Comparison of ENCODE assay signal across 10 cellular contexts in the genomic region with DNA sequence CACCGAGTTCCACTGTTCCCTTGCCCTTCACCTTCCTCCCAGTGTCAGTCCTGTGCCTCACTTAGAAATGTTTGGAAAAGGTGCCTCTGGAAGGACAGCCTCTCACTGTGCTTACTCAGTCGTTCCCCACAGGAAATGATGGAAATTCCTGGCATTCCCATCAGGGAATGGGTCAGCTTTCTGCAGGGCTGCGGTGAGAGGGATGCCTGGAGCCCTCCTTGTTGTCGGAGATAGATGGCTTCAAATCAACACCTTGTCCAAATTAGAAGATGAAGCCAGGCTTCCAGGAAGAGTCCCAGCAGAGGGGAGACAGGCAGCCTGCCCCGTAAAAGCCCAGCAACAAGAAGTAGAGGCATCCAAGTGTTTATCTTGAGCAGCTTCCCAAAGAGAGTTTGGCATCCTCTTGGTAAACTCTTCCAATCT. TPM values are rescaled to one million over a fixed set of nuclear protein-coding genes. Genes with fewer than 3 reads are reported as not detected.
A peak's percentile ranks its signal among the peaks of the same experiment; 100 is the strongest.
DNase-seq lines count a peak whose midpoint lies in the region; TF ChIP-seq lines count a peak whose summit lies in the region.
"Had no signal": no experiment of that assay in that cellular context is flagged by ENCODE, and none has a peak within 500 bp of the region (broad histone marks: within the 10 kb centered on the region; RNA-seq: fewer than 3 reads in every experiment).

No MANE protein-coding gene starts in this region.

- no peak for TF ChIP-seq CTCF in brain microvascular endothelial cell (IDR thresholded peaks at IDR 0.05; ENCODE audit: low read depth, low read length, missing control alignments)
- TF ChIP-seq CTCF in smooth muscle cell (IDR thresholded peaks at IDR 0.05; ENCODE audit: borderline replicate concordance, insufficient read depth, poor library complexity, severe bottlenecking), result no peak

- no peaks in the 10 kb centered on the region for H3K9me3 ChIP-seq in smooth muscle cell (replicated peaks; ENCODE audit: low read depth)

- H3K36me3 ChIP-seq in brain microvascular endothelial cell (replicated peaks) (no peaks in the 10 kb centered on the region), smooth muscle cell (ENCODE audit: low read depth) (no peaks in the 10 kb centered on the region)

- peak; percentile 88 for DNase-seq in HCEC 1CT
- peak; percentile 58 for DNase-seq in brain microvascular endothelial cell
- DNase-seq in hepatic stellate cell (ENCODE audit: low spot score), result peak; percentile 34
- no peak for DNase-seq in smooth muscle cell (lab: John Stamatoyannopoulos, UW; ENCODE audit: unreplicated experiment)
- DNase-seq in NCI-H2081 (lab: John Stamatoyannopoulos, UW), result no peak
- no peak for DNase-seq in RPMI8226
- no peak for DNase-seq in SIG-M5 treated with dmso at 0.1 percent for 504 hours (lab: John Stamatoyannopoulos, UW; ENCODE audit: unreplicated experiment)
- DNase-seq in activated gamma-delta T cell (lab: John Stamatoyannopoulos, UW), result no peak
- DNase-seq: activated naive CD4-positive, alpha-beta T cell treated with anti-CD3 and anti-CD28 coated beads for 36 hours; hippocampal formation had no signal

- peak overlapping the region; percentile 25 for H3K9ac ChIP-seq in smooth muscle cell (ENCODE audit: low read depth)

- peak overlapping the region; percentile 64 for H3K4me2 ChIP-seq in smooth muscle cell

- no peaks in the 10 kb centered on the region for H4K20me1 ChIP-seq in smooth muscle cell (ENCODE audit: low read depth)

- in situ Hi-C loops in brain microvascular endothelial cell (cut with HindIII; ENCODE audit: low pct_ligation_motif_present, low sequenced_read_pairs), result no loop called here

- no peaks in the 10 kb centered on the region for H3K79me2 ChIP-seq in smooth muscle cell (ENCODE audit: low read depth)

- H3F3A ChIP-seq in smooth muscle cell (ENCODE audit: low read depth), result no peaks in the 10 kb centered on the region

- 7% methylated on average over 5 of the region's 5 CpGs for WGBS in smooth muscle cell (ENCODE audit: low lambda C conversion rate)

- H3K4me3 ChIP-seq in brain microvascular endothelial cell (ENCODE audit: low read depth, low read length) (no peak overlapping the region), smooth muscle cell (no peak overlapping the region)

- no peak overlapping the region for H2AFZ ChIP-seq in smooth muscle cell (ENCODE audit: low read depth)

- H3K27me3 ChIP-seq in brain microvascular endothelial cell (replicated peaks), result no peaks in the 10 kb centered on the region
- no peaks in the 10 kb centered on the region for H3K27me3 ChIP-seq in smooth muscle cell (ENCODE audit: low read depth)

- H3K4me1 ChIP-seq in smooth muscle cell (ENCODE audit: low read depth), result peaks cover 10% of the 10 kb centered on the region

- no peak overlapping the region for H3K27ac ChIP-seq in brain microvascular endothelial cell
- H3K27ac ChIP-seq in smooth muscle cell (ENCODE audit: low read depth), result peak overlapping the region; percentile 36

RNA-seq across cellular contexts. Expression of a gene that starts 25.3 kb away (rescaled TPM):
- 10.8 and 13.8 TPM in 2 replicates for total RNA-seq in smooth muscle cell
- polyA plus RNA-seq in smooth muscle cell, result 10.5 and 13.7 TPM in 2 replicates
- total RNA-seq: activated naive CD4-positive, alpha-beta T cell treated with anti-CD3 and anti-CD28 coated beads for 36 hours had no signal

Comparison
In these comparisons a context has a peak if more than half of its experiments do, and no peak if none do; other contexts are left out.
1. DNase-seq: peak in HCEC 1CT (single experiment), brain microvascular endothelial cell (single experiment) and hepatic stellate cell (single experiment); none in smooth muscle cell (single experiment), NCI-H2081 (0 of 2), RPMI8226 (single experiment), SIG-M5 treated with dmso at 0.1 percent for 504 hours (single experiment) and activated gamma-delta T cell (single experiment).